ENCODE assay signal across 1 cellular context in the genomic region with DNA sequence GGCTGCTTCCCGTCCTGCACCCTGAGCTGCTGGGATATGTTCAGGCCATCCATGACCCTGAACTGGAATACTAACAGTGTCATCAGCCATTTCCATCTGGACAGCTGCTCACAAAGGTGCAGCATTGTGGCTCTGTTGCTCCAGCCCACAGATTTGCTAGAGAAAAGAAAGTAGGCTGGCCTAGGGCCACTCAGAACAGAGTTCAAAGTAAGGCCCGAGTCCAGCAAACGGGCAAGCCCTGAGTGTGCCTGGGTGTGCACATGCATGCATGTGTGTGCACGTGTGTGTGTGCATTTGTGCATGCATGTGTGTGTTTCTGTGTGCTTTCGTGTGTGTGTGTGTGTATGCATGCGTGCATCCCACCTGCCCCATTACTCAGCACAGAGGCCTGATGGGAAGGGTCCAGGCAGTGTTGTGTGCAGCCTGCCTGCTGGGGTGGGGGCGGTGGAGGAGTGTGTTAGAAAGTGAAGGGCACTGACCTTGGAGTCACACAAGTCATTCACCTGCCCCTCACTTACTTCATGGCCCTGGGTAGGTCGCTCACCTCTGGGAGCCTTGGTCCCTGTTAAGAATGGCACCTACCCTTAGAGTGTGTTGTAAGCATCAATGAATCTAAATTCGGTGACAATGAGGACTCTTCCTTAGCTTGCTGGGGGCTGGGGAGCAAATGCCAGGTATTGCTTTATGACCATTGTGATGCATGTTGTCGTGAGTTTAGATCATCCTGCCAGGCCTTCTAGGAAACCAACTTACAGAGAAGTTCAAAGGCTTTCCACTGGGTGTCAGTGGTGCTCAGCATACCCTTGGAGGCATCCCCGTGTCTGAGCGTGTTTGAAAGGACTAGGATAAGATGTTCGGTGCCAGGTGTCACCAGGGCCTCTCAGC.
TF ChIP-seq lines count a peak whose summit lies in the region.

No MANE protein-coding gene starts in this region.

TF ChIP-seq in HCT116, 20 proteins besides CTCF, POLR2A, EP300 and RAD21 (continued from another document):
- TF ChIP-seq, protein P1, sequence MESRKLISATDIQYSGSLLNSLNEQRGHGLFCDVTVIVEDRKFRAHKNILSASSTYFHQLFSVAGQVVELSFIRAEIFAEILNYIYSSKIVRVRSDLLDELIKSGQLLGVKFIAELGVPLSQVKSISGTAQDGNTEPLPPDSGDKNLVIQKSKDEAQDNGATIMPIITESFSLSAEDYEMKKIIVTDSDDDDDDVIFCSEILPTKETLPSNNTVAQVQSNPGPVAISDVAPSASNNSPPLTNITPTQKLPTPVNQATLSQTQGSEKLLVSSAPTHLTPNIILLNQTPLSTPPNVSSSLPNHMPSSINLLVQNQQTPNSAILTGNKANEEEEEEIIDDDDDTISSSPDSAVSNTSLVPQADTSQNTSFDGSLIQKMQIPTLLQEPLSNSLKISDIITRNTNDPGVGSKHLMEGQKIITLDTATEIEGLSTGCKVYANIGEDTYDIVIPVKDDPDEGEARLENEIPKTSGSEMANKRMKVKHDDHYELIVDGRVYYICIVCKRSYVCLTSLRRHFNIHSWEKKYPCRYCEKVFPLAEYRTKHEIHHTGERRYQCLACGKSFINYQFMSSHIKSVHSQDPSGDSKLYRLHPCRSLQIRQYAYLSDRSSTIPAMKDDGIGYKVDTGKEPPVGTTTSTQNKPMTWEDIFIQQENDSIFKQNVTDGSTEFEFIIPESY (IDR thresholded peaks at IDR 0.05; ENCODE audit: extremely low read depth, insufficient replicate concordance, low read length), result no peak
- TF ChIP-seq ZNF274 (IDR thresholded peaks at IDR 0.05; ENCODE audit: low read depth, low read length) (no peak), CBX3 (IDR thresholded peaks at IDR 0.05; ENCODE audit: low read depth) (no peak), SRF (IDR thresholded peaks at IDR 0.05; ENCODE audit: low read depth) (no peak), SP1 (IDR thresholded peaks at IDR 0.05; ENCODE audit: low read depth) (no peak), YY1 (IDR thresholded peaks at IDR 0.05; ENCODE audit: extremely low read depth, insufficient replicate concordance, low read depth, low read length) (no peak), ZFX (IDR thresholded peaks at IDR 0.05) (no peak), POLR2AphosphoS5 (IDR thresholded peaks at IDR 0.05; ENCODE audit: low read depth, low read length) (no peak), EZH2phosphoT487 (IDR thresholded peaks at IDR 0.05; ENCODE audit: borderline replicate concordance) (no peak), TCF7L2 (IDR thresholded peaks at IDR 0.05; ENCODE audit: borderline replicate concordance, extremely low read depth, insufficient read depth, insufficient read length) (no peak), JUND (IDR thresholded peaks at IDR 0.05) (no peak), EGR1 (IDR thresholded peaks at IDR 0.05; ENCODE audit: low read depth) (no peak), EZH2 (IDR thresholded peaks at IDR 0.05) (no peak), ELF1 (IDR thresholded peaks at IDR 0.05; ENCODE audit: borderline replicate concordance, low read depth) (no peak)
- TF ChIP-seq, protein P2, sequence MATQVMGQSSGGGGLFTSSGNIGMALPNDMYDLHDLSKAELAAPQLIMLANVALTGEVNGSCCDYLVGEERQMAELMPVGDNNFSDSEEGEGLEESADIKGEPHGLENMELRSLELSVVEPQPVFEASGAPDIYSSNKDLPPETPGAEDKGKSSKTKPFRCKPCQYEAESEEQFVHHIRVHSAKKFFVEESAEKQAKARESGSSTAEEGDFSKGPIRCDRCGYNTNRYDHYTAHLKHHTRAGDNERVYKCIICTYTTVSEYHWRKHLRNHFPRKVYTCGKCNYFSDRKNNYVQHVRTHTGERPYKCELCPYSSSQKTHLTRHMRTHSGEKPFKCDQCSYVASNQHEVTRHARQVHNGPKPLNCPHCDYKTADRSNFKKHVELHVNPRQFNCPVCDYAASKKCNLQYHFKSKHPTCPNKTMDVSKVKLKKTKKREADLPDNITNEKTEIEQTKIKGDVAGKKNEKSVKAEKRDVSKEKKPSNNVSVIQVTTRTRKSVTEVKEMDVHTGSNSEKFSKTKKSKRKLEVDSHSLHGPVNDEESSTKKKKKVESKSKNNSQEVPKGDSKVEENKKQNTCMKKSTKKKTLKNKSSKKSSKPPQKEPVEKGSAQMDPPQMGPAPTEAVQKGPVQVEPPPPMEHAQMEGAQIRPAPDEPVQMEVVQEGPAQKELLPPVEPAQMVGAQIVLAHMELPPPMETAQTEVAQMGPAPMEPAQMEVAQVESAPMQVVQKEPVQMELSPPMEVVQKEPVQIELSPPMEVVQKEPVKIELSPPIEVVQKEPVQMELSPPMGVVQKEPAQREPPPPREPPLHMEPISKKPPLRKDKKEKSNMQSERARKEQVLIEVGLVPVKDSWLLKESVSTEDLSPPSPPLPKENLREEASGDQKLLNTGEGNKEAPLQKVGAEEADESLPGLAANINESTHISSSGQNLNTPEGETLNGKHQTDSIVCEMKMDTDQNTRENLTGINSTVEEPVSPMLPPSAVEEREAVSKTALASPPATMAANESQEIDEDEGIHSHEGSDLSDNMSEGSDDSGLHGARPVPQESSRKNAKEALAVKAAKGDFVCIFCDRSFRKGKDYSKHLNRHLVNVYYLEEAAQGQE (IDR thresholded peaks at IDR 0.05; ENCODE audit: low read depth), result no peak
- TF ChIP-seq, protein P3, sequence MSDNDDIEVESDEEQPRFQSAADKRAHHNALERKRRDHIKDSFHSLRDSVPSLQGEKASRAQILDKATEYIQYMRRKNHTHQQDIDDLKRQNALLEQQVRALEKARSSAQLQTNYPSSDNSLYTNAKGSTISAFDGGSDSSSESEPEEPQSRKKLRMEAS (IDR thresholded peaks at IDR 0.05), result no peak
